15 cellular contexts compared by ENCODE assay signal in genomic region chr5:93589348-93589662, GRCh38. TPM values are rescaled to one million over a fixed set of nuclear protein-coding genes. Genes with fewer than 3 reads are reported as not detected.
DNase-seq lines count a peak whose midpoint lies in the region; ATAC-seq, FAIRE-seq and TF ChIP-seq lines count a peak whose summit lies in the region.
"Had no signal": no experiment of that assay in that cellular context is flagged by ENCODE, and none has a peak within 500 bp of the region (broad histone marks: within the 10 kb centered on the region; RNA-seq: fewer than 3 reads in every experiment).

No MANE protein-coding gene starts in this region.

- in situ Hi-C loops in G401 (cut with HindIII; ENCODE audit: low sequenced_read_pairs): no loop called here

- no peaks in the 10 kb centered on the region for H3K27me3 ChIP-seq in astrocyte (ENCODE audit: insufficient read depth, low read length)
- H3K27me3 ChIP-seq in neural progenitor cell: peaks cover 93% of the 10 kb centered on the region

- peak overlapping the region; percentile 97 for H3K9ac ChIP-seq in astrocyte (ENCODE audit: low read length)
- no peak overlapping the region for H3K9ac ChIP-seq in neural progenitor cell

- H3K4me3 Mint-ChIP-seq in astrocyte (ENCODE audit: unreplicated experiment) (no peak overlapping the region), neural progenitor cell (peak overlapping the region; percentile 94)

- no peak for ATAC-seq in HG02884 (IDR thresholded peaks at IDR 0.05; ENCODE audit: unreplicated experiment)
- ATAC-seq: left ventricle myocardium superior; naive thymus-derived CD4-positive, alpha-beta T cell had no signal

- H3K4me1 ChIP-seq in astrocyte (ENCODE audit: insufficient read depth, low read length) (peaks cover 48% of the 10 kb centered on the region), neural progenitor cell (peaks cover 23% of the 10 kb centered on the region)

- H3K36me3 ChIP-seq in astrocyte (ENCODE audit: insufficient read depth, low read length) (peaks cover 14% of the 10 kb centered on the region), neural progenitor cell (no peaks in the 10 kb centered on the region)
- H3K36me3 ChIP-seq: ascending aorta had no signal

- H3K27ac ChIP-seq in astrocyte (ENCODE audit: low read depth, low read length): peak overlapping the region; percentile 75
- no peak overlapping the region for H3K27ac ChIP-seq in neural progenitor cell
- H3K27ac ChIP-seq: ascending aorta had no signal

- H3K4me3 ChIP-seq in astrocyte (ENCODE audit: insufficient read depth, low read depth, low read length): peak overlapping the region; percentile 93
- H3K4me3 ChIP-seq in fibroblast of pulmonary artery (replicated peaks; ENCODE audit: low read depth, low read length): peak overlapping the region; percentile 48
- no peak overlapping the region for H3K4me3 ChIP-seq in neural progenitor cell

- peaks cover 18% of the 10 kb centered on the region for H3K9me3 Mint-ChIP-seq in astrocyte (ENCODE audit: unreplicated experiment)
- H3K9me3 Mint-ChIP-seq in neural progenitor cell: peaks cover 6% of the 10 kb centered on the region

- peaks cover 10% of the 10 kb centered on the region for H3F3A ChIP-seq in neural progenitor cell (ENCODE audit: low read depth)

- H4K20me1 ChIP-seq in astrocyte (ENCODE audit: insufficient read depth, low read length) (peaks cover 50% of the 10 kb centered on the region), neural progenitor cell (ENCODE audit: low read depth) (peaks cover 86% of the 10 kb centered on the region)

- H3K79me2 ChIP-seq in astrocyte (ENCODE audit: insufficient read depth, low read length): peaks cover 93% of the 10 kb centered on the region
- H3K79me2 ChIP-seq in neural progenitor cell (ENCODE audit: low read depth): peaks cover 26% of the 10 kb centered on the region

- DNase-seq in G401 (ENCODE audit: low spot score): peak; percentile 65
- DNase-seq in astrocyte (ENCODE audit: low read depth): no peak
- DNase-seq in fibroblast of pulmonary artery (ENCODE audit: low read depth): no peak
- no peak for DNase-seq in neural progenitor cell (ENCODE audit: low spot score)
- no peak for DNase-seq in 8988T
- no peak for DNase-seq in GM03348 (ENCODE audit: low spot score)
- DNase-seq in NCI-H82 treated with DMSO at 0.1 percent for 48 hours (lab: John Stamatoyannopoulos, UW; ENCODE audit: unreplicated experiment): no peak
- DNase-seq: activated CD4-positive, CD25-positive, alpha-beta regulatory T cell treated with anti-CD3 and anti-CD28 coated beads, Interleukin-2, amount 50 U/mL, for 72 hours; left ventricle myocardium superior; naive thymus-derived CD4-positive, alpha-beta T cell; NCI-H1436; SHP77; T-helper 2 cell had no signal

- H3K36me3 Mint-ChIP-seq in astrocyte (ENCODE audit: low read depth, unreplicated experiment) (peaks cover 20% of the 10 kb centered on the region), neural progenitor cell (peaks cover 74% of the 10 kb centered on the region)

- H3K27me3 Mint-ChIP-seq in astrocyte (ENCODE audit: low read depth, unreplicated experiment) (peaks cover 83% of the 10 kb centered on the region), neural progenitor cell (ENCODE audit: insufficient read depth, low read depth) (peaks cover 34% of the 10 kb centered on the region)

- H3K4me1 Mint-ChIP-seq in astrocyte (ENCODE audit: low read depth, unreplicated experiment): peaks cover 10% of the 10 kb centered on the region
- H3K4me1 Mint-ChIP-seq in neural progenitor cell: peaks cover 61% of the 10 kb centered on the region

- no peak overlapping the region for H3K27ac Mint-ChIP-seq in astrocyte (ENCODE audit: unreplicated experiment)
- peak overlapping the region; percentile 98 for H3K27ac Mint-ChIP-seq in neural progenitor cell

- FAIRE-seq in astrocyte (lab: Jason Lieb, UNC): no peak

- H3K4me2 ChIP-seq in astrocyte (ENCODE audit: low read length): peak overlapping the region; percentile 91
- H3K4me2 ChIP-seq in neural progenitor cell: no peak overlapping the region

- no peak for TF ChIP-seq CTCF in astrocyte (IDR thresholded peaks at IDR 0.05; ENCODE audit: insufficient read depth, low read depth, low read length)
- TF ChIP-seq CTCF in fibroblast of pulmonary artery (IDR thresholded peaks at IDR 0.05; ENCODE audit: low read length, missing control alignments): no peak
- TF ChIP-seq CTCF in neural progenitor cell (IDR thresholded peaks at IDR 0.05): no peak

- H2AFZ ChIP-seq in astrocyte (ENCODE audit: low read depth, low read length) (no peak overlapping the region), neural progenitor cell (replicated peaks) (no peak overlapping the region)

- H3K9me3 ChIP-seq in astrocyte (ENCODE audit: insufficient read depth, low read depth, low read length) (no peaks in the 10 kb centered on the region), neural progenitor cell (ENCODE audit: low read depth) (no peaks in the 10 kb centered on the region)
- H3K9me3 ChIP-seq: ascending aorta had no signal

RNA-seq across cellular contexts. Expression of gene NR2F1, which starts 6.3 kb away (rescaled TPM):
- total RNA-seq in G401 (2014; rRNA removed; shearing (Covaris generic)): 175 and 199 TPM in 2 replicates
- total RNA-seq in astrocyte: 4.3 and 5.1 TPM in 2 replicates
- total RNA-seq in neural progenitor cell (ENCODE audit: low replicate concordance): 9.1 and 21.1 TPM in 2 replicates
- total RNA-seq: naive thymus-derived CD4-positive, alpha-beta T cell had no signal

RNA-seq across cellular contexts. Expression of gene NR2F1-AS1, which starts 8.3 kb away (rescaled TPM):
- 20.8 and 23.0 TPM in 2 replicates for total RNA-seq in G401 (2014; rRNA removed; shearing (Covaris generic))
- total RNA-seq in astrocyte (6.9 and 7.3 TPM in 2 replicates), neural progenitor cell (ENCODE audit: low replicate concordance) (8.3 and 9.3 TPM in 2 replicates)
- total RNA-seq: naive thymus-derived CD4-positive, alpha-beta T cell had no signal
